22 cellular contexts compared by ENCODE assay signal in genomic region chr20:51634257-51634656, GRCh38.
"Had no signal": no experiment of that assay in that cellular context is flagged by ENCODE, and none has a peak within 500 bp of the region (broad histone marks: within the 10 kb centered on the region; RNA-seq: fewer than 3 reads in every experiment).

No MANE protein-coding gene starts in this region.

- H3K27ac Mint-ChIP-seq: activated CD4-positive, alpha-beta memory T cell treated with anti-CD3 and anti-CD28 coated beads, Interleukin-2, amount 10 ng/mL, durations not matched to agents 7 days and 5 days; activated T-helper 1 cell treated with anti-CD3 and anti-CD28 coated beads, Interleukin-12 subunit alpha, Interleukin-12 subunit beta, Interleukin-2, Interleukin-4 antibody, amounts not matched to agents 30 ng/mL and 10 ng/mL and 1 ng/mL, durations not matched to agents 14 hours and 24 hours and 36 hours; neural progenitor cell; T-helper 17 cell had no signal

- H3K27me3 Mint-ChIP-seq: progenitor cell of endocrine pancreas had no signal

- H3K9me3 Mint-ChIP-seq: activated CD4-positive, alpha-beta memory T cell treated with anti-CD3 and anti-CD28 coated beads, Interleukin-2, amount 10 ng/mL, durations not matched to agents 7 days and 5 days; activated CD4-positive, alpha-beta T cell treated with anti-CD3 and anti-CD28 coated beads, Interleukin-2, amount 10 ng/mL, durations not matched to agents 24 days and 14 days; activated T-helper 1 cell treated with anti-CD3 and anti-CD28 coated beads, Interleukin-12 subunit alpha, Interleukin-12 subunit beta, Interleukin-2, Interleukin-4 antibody, amounts not matched to agents 30 ng/mL and 10 ng/mL and 1 ng/mL, durations not matched to agents 14 hours and 24 hours and 36 hours; naive thymus-derived CD4-positive, alpha-beta T cell; neural progenitor cell had no signal

- H3K4me3 Mint-ChIP-seq: activated CD4-positive, alpha-beta memory T cell treated with anti-CD3 and anti-CD28 coated beads, Interleukin-2, amount 10 ng/mL, durations not matched to agents 7 days and 5 days; activated CD4-positive, alpha-beta T cell treated with anti-CD3 and anti-CD28 coated beads, Interleukin-2, amount 10 ng/mL, durations not matched to agents 24 days and 14 days; activated T-helper 1 cell treated with anti-CD3 and anti-CD28 coated beads, Interleukin-12 subunit alpha, Interleukin-12 subunit beta, Interleukin-2, Interleukin-4 antibody, amounts not matched to agents 30 ng/mL and 10 ng/mL and 1 ng/mL, durations not matched to agents 14 hours and 24 hours and 36 hours; naive thymus-derived CD4-positive, alpha-beta T cell; neural progenitor cell; T-helper 17 cell had no signal

- H3K27me3 ChIP-seq: colonic mucosa, dorsolateral prefrontal cortex, esophagus squamous epithelium, heart left ventricle, neural progenitor cell, sigmoid colon, testis had no signal

- DNase-seq: activated CD4-positive, alpha-beta memory T cell treated with anti-CD3 and anti-CD28 coated beads, Interleukin-2, amount 10 ng/mL, durations not matched to agents 7 days and 5 days; activated CD4-positive, alpha-beta T cell treated with anti-CD3 and anti-CD28 coated beads, Interleukin-2, amount 10 ng/mL, durations not matched to agents 24 days and 14 days; activated gamma-delta T cell; activated naive CD4-positive, alpha-beta T cell treated with anti-CD3 and anti-CD28 coated beads, Interleukin-2, amount 50 U/mL, for 16 hours; colonic mucosa; esophagus squamous epithelium; heart left ventricle; left colon; naive thymus-derived CD4-positive, alpha-beta T cell; retina; sigmoid colon; stimulated activated CD4-positive, alpha-beta T cell treated with anti-CD3 and anti-CD28 coated beads, Interleukin-15, amount 100 ng/mL, for 24 hours; stimulated activated naive CD4-positive, alpha-beta T cell; SW 1271; T-helper 17 cell; testis had no signal

- H3K4me1 Mint-ChIP-seq: neural progenitor cell had no signal

- H3K36me3 Mint-ChIP-seq: naive thymus-derived CD4-positive, alpha-beta T cell; neural progenitor cell had no signal

- ATAC-seq: left colon; naive thymus-derived CD4-positive, alpha-beta T cell; T-helper 17 cell had no signal

- H3K36me3 ChIP-seq: colonic mucosa, neural progenitor cell had no signal

- H3K4me3 ChIP-seq: colonic mucosa, dorsolateral prefrontal cortex, esophagus squamous epithelium, heart left ventricle, lung, neural progenitor cell, sigmoid colon, smooth muscle cell, testis had no signal
